13 cellular contexts compared by ENCODE assay signal in the genomic region with DNA sequence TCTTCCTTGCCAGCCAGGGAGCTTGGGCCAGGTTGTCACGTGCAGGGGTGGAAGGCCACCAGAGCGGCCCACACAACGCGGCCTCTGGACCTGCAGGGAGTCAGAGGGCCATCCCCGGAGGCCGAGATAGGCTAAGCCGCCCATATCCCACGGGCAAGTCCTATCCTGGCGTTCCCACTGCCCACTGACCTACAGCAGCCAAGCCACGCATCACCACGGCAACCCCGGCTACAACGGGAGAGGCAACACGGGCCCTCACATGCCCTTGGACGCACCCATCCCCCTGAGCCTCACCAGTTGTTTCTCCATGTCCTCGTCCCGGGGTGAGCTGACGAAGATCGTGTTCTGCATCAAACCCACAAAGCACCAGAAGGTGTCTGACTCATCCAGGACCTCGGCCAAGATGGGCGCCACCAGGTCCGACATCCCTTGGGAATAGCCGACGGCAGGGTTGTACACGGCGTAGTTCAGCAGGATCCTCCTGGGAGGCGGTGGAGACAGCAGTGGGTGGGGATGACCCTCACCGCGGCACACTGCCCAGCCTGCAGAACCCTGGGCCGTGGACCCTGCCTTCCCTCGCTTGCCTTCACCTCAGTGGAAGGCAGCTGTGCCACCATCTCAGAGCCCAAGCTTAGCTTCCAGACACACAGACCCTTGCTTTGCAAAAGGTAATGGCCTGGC.
A peak's percentile ranks its signal among the peaks of the same experiment; 100 is the strongest.
DNase-seq lines count a peak whose midpoint lies in the region; ATAC-seq and TF ChIP-seq lines count a peak whose summit lies in the region.
"Had no signal": no experiment of that assay in that cellular context is flagged by ENCODE, and none has a peak within 500 bp of the region (broad histone marks: within the 10 kb centered on the region; RNA-seq: fewer than 3 reads in every experiment).

No MANE protein-coding gene starts in this region.

- H3K36me3 ChIP-seq in BE2C (peaks cover 12% of the 10 kb centered on the region), IMR-90 (ENCODE audit: control insufficient read depth, insufficient read depth, low read length) (peaks cover 45% of the 10 kb centered on the region)

- no peak overlapping the region for H3K18ac ChIP-seq in IMR-90 (ENCODE audit: low read depth, low read length)

- no peak overlapping the region for H2BK20ac ChIP-seq in IMR-90 (ENCODE audit: low read depth, low read length)

- H3K9ac ChIP-seq in IMR-90 (ENCODE audit: low read depth, low read length), result no peak overlapping the region

- TF ChIP-seq POLR2A in IMR-90 (IDR thresholded peaks at IDR 0.05; ENCODE audit: low read depth, low read length), result no peak

- no peak overlapping the region for H3K4me2 ChIP-seq in IMR-90 (ENCODE audit: low read depth, low read length)

- H3K14ac ChIP-seq in IMR-90 (replicated peaks; ENCODE audit: low read depth, low read length), result no peak overlapping the region

- no peak overlapping the region for H4K91ac ChIP-seq in IMR-90 (ENCODE audit: insufficient read depth, low read depth, low read length)

- H4K5ac ChIP-seq in IMR-90 (ENCODE audit: low read depth, low read length), result no peak overlapping the region

- TF ChIP-seq CTCF in BE2C (IDR thresholded peaks at IDR 0.05; ENCODE audit: low read depth, low read length) (no peak), IMR-90 (conservative IDR thresholded peaks at IDR 0.05; ENCODE audit: low read depth, low read length) (no peak), cardiac fibroblast (IDR thresholded peaks at IDR 0.05; ENCODE audit: low read depth, low read length) (no peak)

- no peak overlapping the region for H2BK120ac ChIP-seq in IMR-90 (ENCODE audit: low read depth, low read length)

- POLR2A ChIA-PET in IMR-90 (lab: Charles Lee; ENCODE audit: unreplicated experiment), result no interaction called here

- H3K4me3 ChIP-seq in BE2C (ENCODE audit: low read depth, low read length) (no peak overlapping the region), IMR-90 (ENCODE audit: insufficient read depth, low read depth, low read length) (no peak overlapping the region), cardiac fibroblast (replicated peaks in 1 of 2; ENCODE audit: low read depth in 2 of 2, low read length in 2 of 2) (no peak overlapping the region)
- H3K4me3 ChIP-seq: SJCRH30 had no signal

- peaks cover 0 to 4% of the 10 kb centered on the region in 2 experiments; a peak in 2 of 4 replicates for H3K79me1 ChIP-seq in IMR-90 (ENCODE audit: low read depth in 1 of 2, low read length in 2 of 2)

- H3K27me3 ChIP-seq in BE2C, result no peaks in the 10 kb centered on the region
- no peaks in the 10 kb centered on the region for H3K27me3 ChIP-seq in IMR-90 (ENCODE audit: control insufficient read depth, insufficient read depth, low read length)
- H3K27me3 ChIP-seq: SJCRH30 had no signal

- no peak overlapping the region for H4K8ac ChIP-seq in IMR-90 (ENCODE audit: low read depth in 2 of 2, low read length in 2 of 2)

- BruUV-seq in IMR-90 (replicated peaks; lab: Mats Ljungman, UMichigan), result no TSS peak

- H3K9me3 ChIP-seq in BE2C (no peaks in the 10 kb centered on the region), IMR-90 (ENCODE audit: control insufficient read depth, insufficient read depth, low read length) (no peaks in the 10 kb centered on the region)
- H3K9me3 ChIP-seq: SJCRH30 had no signal

- no peak overlapping the region for H3K23ac ChIP-seq in IMR-90 (ENCODE audit: low read depth, low read length)

- peak overlapping the region; percentile 73 for H2AK9ac ChIP-seq in IMR-90 (replicated peaks; ENCODE audit: low read depth, low read length, poor library complexity)

- DNase-seq in BE2C (peak; percentile 61), IMR-90 (peak; percentile 10), cardiac fibroblast (ENCODE audit: low read depth in 2 of 2) (peak; percentile 51 to 84), myocyte (ENCODE audit: low read depth) (peak; percentile 99), NCI-H524 treated with DMSO at 0.1 percent for 48 hours (lab: John Stamatoyannopoulos, UW) (no peak)
- DNase-seq in stimulated activated CD4-positive, alpha-beta T cell treated with anti-CD3 and anti-CD28 coated beads, Interleukin-4, amount 100 ng/mL, for 4 hours, result no peak
- DNase-seq in effector CD4-positive, alpha-beta T cell, result no peak
- DNase-seq: activated CD8-positive, alpha-beta memory T cell treated with anti-CD3 and anti-CD28 coated beads, Interleukin-2, amount 10 ng/mL, durations not matched to agents 7 days and 5 days; effector CD8-positive, alpha-beta T cell; NCI-H1436; SJCRH30 had no signal

- no peak overlapping the region for H3K27ac ChIP-seq in IMR-90 (ENCODE audit: insufficient read depth, low read length)
- H3K27ac ChIP-seq: SJCRH30 had no signal

- TF ChIP-seq RAD21 in IMR-90 (IDR thresholded peaks at IDR 0.05; ENCODE audit: low read length), result no peak

- 89% methylated on average over 18 of the region's 31 CpGs; no CpG with 5 or more reads in 1 of the 2 experiments for WGBS in IMR-90 (ENCODE audit: extremely low coverage in 2 of 2, insufficient read length in 1 of 2), 2 experiments

- no peak overlapping the region for H2BK15ac ChIP-seq in IMR-90 (ENCODE audit: low read depth, low read length)

- ATAC-seq in IMR-90 (ENCODE audit: low read depth) (no peak), HG03045 (IDR thresholded peaks at IDR 0.05; ENCODE audit: unreplicated experiment) (no peak)
- ATAC-seq: activated CD8-positive, alpha-beta memory T cell treated with anti-CD3 and anti-CD28 coated beads, Interleukin-2, amount 10 ng/mL, durations not matched to agents 7 days and 5 days; HepG2 had no signal

- no peak overlapping the region for H2AFZ ChIP-seq in IMR-90 (replicated peaks; ENCODE audit: low read length, poor library complexity)

- no peak overlapping the region for H2AK5ac ChIP-seq in IMR-90 (ENCODE audit: low read depth, low read length)

- H4K20me1 ChIP-seq in IMR-90 (ENCODE audit: insufficient read depth, low read length), result peaks cover 15% of the 10 kb centered on the region

- peaks cover 6% of the 10 kb centered on the region; the same call in 1 of the 2 replicates for H3K9me1 ChIP-seq in IMR-90 (ENCODE audit: insufficient read depth, low read length)

- no peak overlapping the region for H3K56ac ChIP-seq in IMR-90 (ENCODE audit: extremely low read depth, insufficient read depth, low read length)

- in situ Hi-C loops in IMR-90 (cut with MboI; ENCODE audit: low sequenced_read_pairs), result no loop called here

- H3K4ac ChIP-seq in IMR-90 (ENCODE audit: low read depth, low read length), result no peak overlapping the region

- intact Hi-C loops in IMR-90 (cut with micrococcal nuclease), result no loop called here

- no peak overlapping the region for H2BK5ac ChIP-seq in IMR-90 (ENCODE audit: low read depth, low read length, poor library complexity, severe bottlenecking)

- dilution Hi-C loops in IMR-90 (cut with HindIII; ENCODE audit: low sequenced_read_pairs, unreplicated experiment), result no loop called here

- CTCF ChIA-PET in IMR-90 (lab: Yijun Ruan, JAX), result no interaction called here

- H3K4me1 ChIP-seq in BE2C (peaks cover 15% of the 10 kb centered on the region), IMR-90 (ENCODE audit: control insufficient read depth, insufficient read depth, low read length) (peaks cover 11% of the 10 kb centered on the region)

TF ChIP-seq in IMR-90, 13 proteins besides CTCF, POLR2A, EP300 and RAD21:
- TF ChIP-seq, protein P1, sequence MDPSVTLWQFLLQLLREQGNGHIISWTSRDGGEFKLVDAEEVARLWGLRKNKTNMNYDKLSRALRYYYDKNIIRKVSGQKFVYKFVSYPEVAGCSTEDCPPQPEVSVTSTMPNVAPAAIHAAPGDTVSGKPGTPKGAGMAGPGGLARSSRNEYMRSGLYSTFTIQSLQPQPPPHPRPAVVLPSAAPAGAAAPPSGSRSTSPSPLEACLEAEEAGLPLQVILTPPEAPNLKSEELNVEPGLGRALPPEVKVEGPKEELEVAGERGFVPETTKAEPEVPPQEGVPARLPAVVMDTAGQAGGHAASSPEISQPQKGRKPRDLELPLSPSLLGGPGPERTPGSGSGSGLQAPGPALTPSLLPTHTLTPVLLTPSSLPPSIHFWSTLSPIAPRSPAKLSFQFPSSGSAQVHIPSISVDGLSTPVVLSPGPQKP (IDR thresholded peaks at IDR 0.05; ENCODE audit: borderline replicate concordance, low read depth, low read length), result no peak
- TF ChIP-seq MAFK (IDR thresholded peaks at IDR 0.05; ENCODE audit: low read depth, low read length) (no peak), CEBPB (IDR thresholded peaks at IDR 0.05; ENCODE audit: low read depth, low read length) (no peak), BHLHE40 (IDR thresholded peaks at IDR 0.05; ENCODE audit: low read depth, low read length) (no peak), RFX5 (IDR thresholded peaks at IDR 0.05; ENCODE audit: low read depth, low read length) (no peak), RCOR1 (IDR thresholded peaks at IDR 0.05; ENCODE audit: insufficient replicate concordance, low read length) (no peak), CHD1 (IDR thresholded peaks at IDR 0.05; ENCODE audit: low read depth, low read length) (no peak), MXI1 (IDR thresholded peaks at IDR 0.05; ENCODE audit: borderline replicate concordance, low read depth, low read length) (no peak), NFE2L2 (IDR thresholded peaks at IDR 0.05; ENCODE audit: low read depth, low read length) (no peak), MAZ (IDR thresholded peaks at IDR 0.05; ENCODE audit: borderline replicate concordance, low read depth, low read length) (no peak), FOS (IDR thresholded peaks at IDR 0.05; ENCODE audit: low read depth, low read length) (no peak), SMC3 (IDR thresholded peaks at IDR 0.05; ENCODE audit: low read depth, low read length) (no peak)
- TF ChIP-seq, protein P2, sequence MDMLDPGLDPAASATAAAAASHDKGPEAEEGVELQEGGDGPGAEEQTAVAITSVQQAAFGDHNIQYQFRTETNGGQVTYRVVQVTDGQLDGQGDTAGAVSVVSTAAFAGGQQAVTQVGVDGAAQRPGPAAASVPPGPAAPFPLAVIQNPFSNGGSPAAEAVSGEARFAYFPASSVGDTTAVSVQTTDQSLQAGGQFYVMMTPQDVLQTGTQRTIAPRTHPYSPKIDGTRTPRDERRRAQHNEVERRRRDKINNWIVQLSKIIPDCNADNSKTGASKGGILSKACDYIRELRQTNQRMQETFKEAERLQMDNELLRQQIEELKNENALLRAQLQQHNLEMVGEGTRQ (IDR thresholded peaks at IDR 0.05; ENCODE audit: low read depth, low read length), result no peak

Comparison
In these comparisons a context has a peak if more than half of its experiments do, and no peak if none do; other contexts are left out.
1. DNase-seq: peak in BE2C (single experiment), IMR-90 (single experiment), cardiac fibroblast (2 of 2) and myocyte (single experiment); none in NCI-H524 treated with DMSO at 0.1 percent for 48 hours (single experiment), stimulated activated CD4-positive, alpha-beta T cell treated with anti-CD3 and anti-CD28 coated beads, Interleukin-4, amount 100 ng/mL, for 4 hours (0 of 2) and effector CD4-positive, alpha-beta T cell (single experiment).